In genomic region chr16:627458-628239, GRCh38 we compare ENCODE assay signal across 11 cellular contexts. TPM values are rescaled to one million over a fixed set of nuclear protein-coding genes. Genes with fewer than 3 reads are reported as not detected.
DNase-seq lines count a peak whose midpoint lies in the region; ATAC-seq and TF ChIP-seq lines count a peak whose summit lies in the region.
"Had no signal": no experiment of that assay in that cellular context is flagged by ENCODE, and none has a peak within 500 bp of the region (broad histone marks: within the 10 kb centered on the region; RNA-seq: fewer than 3 reads in every experiment).

No MANE protein-coding gene starts in this region.

- H3K4me2 ChIP-seq in PC-3 (ENCODE audit: low read length): peak overlapping the region; percentile 67
- H3K4me2 ChIP-seq in smooth muscle cell: peak overlapping the region; percentile 59

- H3K79me2 ChIP-seq in PC-3 (ENCODE audit: low read length) (0 out of 2 replicates have a peak, but pooled peaks cover 3% of the 10 kb centered on the region), smooth muscle cell (ENCODE audit: low read depth) (no peaks in the 10 kb centered on the region)

- H3K27ac ChIP-seq in PC-3 (ENCODE audit: low read length) (peak overlapping the region; percentile 37), smooth muscle cell (ENCODE audit: low read depth) (peak overlapping the region; percentile 96)
- H3K27ac ChIP-seq: ascending aorta had no signal

- 94% methylated on average over 50 of the region's 50 CpGs for WGBS in smooth muscle cell (ENCODE audit: low lambda C conversion rate)

- H3K36me3 ChIP-seq in PC-3 (ENCODE audit: low read depth, low read length) (no peaks in the 10 kb centered on the region), smooth muscle cell (ENCODE audit: low read depth) (no peaks in the 10 kb centered on the region)

- no peaks in the 10 kb centered on the region for H3F3A ChIP-seq in PC-3 (ENCODE audit: low read length, unreplicated experiment)
- H3F3A ChIP-seq in smooth muscle cell (ENCODE audit: low read depth): peaks cover 8% of the 10 kb centered on the region

- H3K9ac ChIP-seq in PC-3 (ENCODE audit: low read length) (no peak overlapping the region), smooth muscle cell (ENCODE audit: low read depth) (no peak overlapping the region)

- H3K27me3 ChIP-seq in PC-3 (ENCODE audit: low read length): no peaks in the 10 kb centered on the region
- H3K27me3 ChIP-seq in smooth muscle cell (ENCODE audit: low read depth): no peaks in the 10 kb centered on the region
- H3K27me3 ChIP-seq: ascending aorta had no signal

- H4K20me1 ChIP-seq in PC-3 (ENCODE audit: low read length) (no peaks in the 10 kb centered on the region), smooth muscle cell (ENCODE audit: low read depth) (no peaks in the 10 kb centered on the region)

- TF ChIP-seq CTCF in PC-3 (conservative IDR thresholded peaks at IDR 0.05; ENCODE audit: low read depth, low read length) (no peak), smooth muscle cell (IDR thresholded peaks at IDR 0.05; ENCODE audit: borderline replicate concordance, insufficient read depth, poor library complexity, severe bottlenecking) (no peak)

- H3K9me2 ChIP-seq in PC-3 (replicated peaks; ENCODE audit: low read length): no peaks in the 10 kb centered on the region

- H3K9me3 ChIP-seq in PC-3 (ENCODE audit: low read length) (no peaks in the 10 kb centered on the region), smooth muscle cell (replicated peaks; ENCODE audit: low read depth) (no peaks in the 10 kb centered on the region)
- H3K9me3 ChIP-seq: ascending aorta had no signal

- BruUV-seq in PC-3 (replicated peaks; lab: Mats Ljungman, UMichigan): no TSS peak

- H3K4me3 ChIP-seq in PC-3 (ENCODE audit: low read length) (no peak overlapping the region), smooth muscle cell (no peak overlapping the region)
- H3K4me3 ChIP-seq: ascending aorta, GM12878 had no signal

- ATAC-seq in PC-3 (peak; percentile 51), left colon (peak; percentile 12), HG02623 (IDR thresholded peaks at IDR 0.05; ENCODE audit: unreplicated experiment) (no peak)
- ATAC-seq: GM12878 had no signal

- peaks cover 20% of the 10 kb centered on the region for H3K4me1 ChIP-seq in PC-3 (ENCODE audit: insufficient read depth, low read length)
- peaks cover 25% of the 10 kb centered on the region for H3K4me1 ChIP-seq in smooth muscle cell (ENCODE audit: low read depth)

- DNase-seq in H4 (ENCODE audit: low spot score): peak; percentile 71
- peak; percentile 46 for DNase-seq in PC-3
- no peak for DNase-seq in left colon
- no peak for DNase-seq in smooth muscle cell (lab: John Stamatoyannopoulos, UW; ENCODE audit: unreplicated experiment)
- no peak for DNase-seq in hepatic stellate cell (ENCODE audit: low spot score)
- DNase-seq in GOT3 (lab: John Stamatoyannopoulos, UW): no peak
- DNase-seq: NCI-H187 had no signal

- H2AFZ ChIP-seq in PC-3 (ENCODE audit: low read length) (no peak overlapping the region), smooth muscle cell (ENCODE audit: low read depth) (no peak overlapping the region)

- POLR2A ChIA-PET in PC-3 (lab: Charles Lee; ENCODE audit: unreplicated experiment): interaction anchor here (0.6 kb wide), 1 partner anchor 371 kb away, joined by 16 read pairs; no protein-coding TSS in a partner anchor

- intact Hi-C loops in PC-3 (cut with micrococcal nuclease) (no loop called here), left colon (cut with DNase I, micrococcal nuclease) (no loop called here)

- CTCF ChIA-PET in PC-3 (lab: Charles Lee): no interaction called here

RNA-seq across cellular contexts. Expression of gene WFIKKN1, which starts 3.1 kb away (rescaled TPM):
- total RNA-seq in H4 (2014; rRNA removed; shearing (Covaris generic)): not detected in 2 replicates
- 0.11 and 0.40 TPM in 2 replicates for total RNA-seq in PC-3 (2014; rRNA removed)
- 1 to 10 TPM in 1 of 2 donors, under 1 TPM in 1; 0.64 to 3.6 TPM for total RNA-seq in left colon
- total RNA-seq in smooth muscle cell: 1.5 TPM in 1 of 2 replicates, not detected in the other
- 0.77 and 0.83 TPM in 2 replicates for polyA plus RNA-seq in smooth muscle cell
- total RNA-seq: ascending aorta, RPMI7951 had no signal

RNA-seq across cellular contexts. Expression of gene METTL26, which starts 8.5 kb away (rescaled TPM):
- total RNA-seq in H4 (2014; rRNA removed; shearing (Covaris generic)): 85.7 and 112 TPM in 2 replicates
- 179 and 207 TPM in 2 replicates for total RNA-seq in PC-3 (2014; rRNA removed)
- 10 to 100 TPM; 42.0 to 52.0 TPM for total RNA-seq in left colon
- 134 and 158 TPM in 2 replicates for total RNA-seq in smooth muscle cell
- polyA plus RNA-seq in smooth muscle cell: 227 and 238 TPM in 2 replicates

RNA-seq across cellular contexts. Expression of gene MCRIP2, which starts 14.0 kb away (rescaled TPM):
- total RNA-seq in H4 (2014; rRNA removed; shearing (Covaris generic)): 11.9 and 14.5 TPM in 2 replicates
- total RNA-seq in PC-3 (2014; rRNA removed) (83.5 and 84.6 TPM in 2 replicates), left colon (100 to 1,000 TPM in 1 of 2 donors, 10 to 100 TPM in 1; 98.5 to 161 TPM), smooth muscle cell (7.7 and 11.9 TPM in 2 replicates)
- 34.7 and 45.8 TPM in 2 replicates for polyA plus RNA-seq in smooth muscle cell

RNA-seq across cellular contexts. Expression of gene WDR90, which starts 21.5 kb away (rescaled TPM):
- total RNA-seq in H4 (2014; rRNA removed; shearing (Covaris generic)): 2.5 and 4.8 TPM in 2 replicates
- total RNA-seq in PC-3 (2014; rRNA removed) (44.4 and 72.4 TPM in 2 replicates), left colon (10 to 100 TPM; 28.3 to 57.6 TPM), smooth muscle cell (6.8 and 8.4 TPM in 2 replicates)
- 10.4 and 24.6 TPM in 2 replicates for polyA plus RNA-seq in smooth muscle cell

RNA-seq across cellular contexts. Expression of gene RAB40C, which starts 37.8 kb away (rescaled TPM):
- 4.4 and 5.1 TPM in 2 replicates for total RNA-seq in H4 (2014; rRNA removed; shearing (Covaris generic))
- total RNA-seq in PC-3 (2014; rRNA removed) (19.5 and 27.0 TPM in 2 replicates), left colon (10 to 100 TPM; 38.2 to 43.4 TPM), smooth muscle cell (14.7 and 21.2 TPM in 2 replicates)
- 27.0 and 28.3 TPM in 2 replicates for polyA plus RNA-seq in smooth muscle cell

Comparison
In these comparisons a context has a peak if more than half of its experiments do, and no peak if none do; other contexts are left out.
1. DNase-seq: peak in H4 (single experiment) and PC-3 (single experiment); none in left colon (0 of 2), smooth muscle cell (single experiment), hepatic stellate cell (single experiment) and GOT3 (single experiment).